Comparison of ENCODE assay signal across 32 cellular contexts in genomic region chr14:31953210-31953609, GRCh38.
"Had no signal": no experiment of that assay in that cellular context is flagged by ENCODE, and none has a peak within 500 bp of the region (broad histone marks: within the 10 kb centered on the region; RNA-seq: fewer than 3 reads in every experiment).

No MANE protein-coding gene starts in this region.

- H3K4me1 ChIP-seq: parathyroid adenoma, psoas muscle, tibial artery had no signal

- H3K4me3 Mint-ChIP-seq: naive thymus-derived CD4-positive, alpha-beta T cell; natural killer cell; nephron progenitor cell; neural crest cell; stimulated activated memory B cell treated with anti-CD40 and anti-IgM and Interleukin-4, amounts not matched to agents 10 μg/mL and 1 μg/mL and 100 μg/mL, for 72 hours; stimulated activated naive CD8-positive, alpha-beta T cell treated with anti-CD3 and anti-CD28 coated beads, Interleukin-15, amount 100 ng/mL, for 72 hours had no signal

- H3K27ac ChIP-seq: neutrophil, ovary, parathyroid adenoma, psoas muscle, skin epidermis, suprapubic skin, testis, tibial artery, upper lobe of left lung, vagina had no signal

- DNase-seq: naive thymus-derived CD4-positive, alpha-beta T cell; natural killer cell; nephron progenitor cell; occipital lobe; ovary; posterior cingulate gyrus; psoas muscle; right cardiac atrium; spleen; stimulated activated CD4-positive, alpha-beta T cell treated with anti-CD3 and anti-CD28 coated beads, Interleukin-12 subunit alpha, Interleukin-12 subunit beta, amount 100 ng/mL, for 4 hours; stimulated activated CD4-positive, alpha-beta T cell treated with anti-CD3 and anti-CD28 coated beads, Interleukin-1b, Interleukin-23, amount 100 ng/mL, for 48 hours; stimulated activated CD4-positive, alpha-beta T cell treated with anti-CD3 and anti-CD28 coated beads, Interleukin-4, amount 100 ng/mL, for 1 hour; stimulated activated CD4-positive, alpha-beta T cell treated with anti-CD3 and anti-CD28 coated beads, Interleukin-4, amount 100 ng/mL, for 4 hours; stimulated activated CD8-positive, alpha-beta memory T cell treated with anti-CD3 and anti-CD28 coated beads, Interleukin-4, amount 100 ng/mL, for 48 hours; stimulated activated naive CD4-positive, alpha-beta T cell; stimulated activated naive CD8-positive, alpha-beta T cell treated with anti-CD3 and anti-CD28 coated beads, Interleukin-15, amount 100 ng/mL, for 72 hours; stimulated activated naive CD8-positive, alpha-beta T cell treated with anti-CD3 and anti-CD28 coated beads, Interleukin-15, Interleukin-2, amounts not matched to agents 100 U/mL and 50 U/mL, for 24 hours; substantia nigra; testis; tibial artery; trophoblast cell; upper lobe of left lung had no signal

- H3K36me3 ChIP-seq: neutrophil, ovary, spleen, suprapubic skin, tibial artery, upper lobe of left lung, vagina had no signal

- H3K79me2 ChIP-seq: parathyroid adenoma had no signal

- H3K4me2 ChIP-seq: smooth muscle cell had no signal

- H3K4me1 Mint-ChIP-seq: natural killer cell; stimulated activated memory B cell treated with anti-CD40 and anti-IgM and Interleukin-4, amounts not matched to agents 10 μg/mL and 1 μg/mL and 100 μg/mL, for 72 hours; stimulated activated naive CD8-positive, alpha-beta T cell treated with anti-CD3 and anti-CD28 coated beads, Interleukin-15, amount 100 ng/mL, for 72 hours had no signal

- H3K9me3 Mint-ChIP-seq: naive thymus-derived CD4-positive, alpha-beta T cell; stimulated activated memory B cell treated with anti-CD40 and anti-IgM and Interleukin-4, amounts not matched to agents 10 μg/mL and 1 μg/mL and 100 μg/mL, for 72 hours; stimulated activated naive CD8-positive, alpha-beta T cell treated with anti-CD3 and anti-CD28 coated beads, Interleukin-15, amount 100 ng/mL, for 72 hours had no signal

- H3K4me3 ChIP-seq: ovary, psoas muscle, skin epidermis, smooth muscle cell, spleen, suprapubic skin, testis, tibial artery, upper lobe of left lung, vagina had no signal

- H3K27ac Mint-ChIP-seq: naive thymus-derived CD4-positive, alpha-beta T cell; natural killer cell; nephron progenitor cell; progenitor cell of endocrine pancreas; stimulated activated memory B cell treated with anti-CD40 and anti-IgM and Interleukin-4, amounts not matched to agents 10 μg/mL and 1 μg/mL and 100 μg/mL, for 72 hours had no signal

- ATAC-seq: naive thymus-derived CD4-positive, alpha-beta T cell; natural killer cell; psoas muscle; right cardiac atrium; sciatic nerve; stimulated activated memory B cell treated with anti-CD40 and anti-IgM and Interleukin-4, amounts not matched to agents 10 μg/mL and 1 μg/mL and 100 μg/mL, for 72 hours; stimulated activated naive CD8-positive, alpha-beta T cell treated with anti-CD3 and anti-CD28 coated beads, Interleukin-15, amount 100 ng/mL, for 72 hours; stimulated activated naive CD8-positive, alpha-beta T cell treated with anti-CD3 and anti-CD28 coated beads, Interleukin-15, Interleukin-2, amounts not matched to agents 100 U/mL and 50 U/mL, for 24 hours had no signal

- H3K27me3 Mint-ChIP-seq: stimulated activated memory B cell treated with anti-CD40 and anti-IgM and Interleukin-4, amounts not matched to agents 10 μg/mL and 1 μg/mL and 100 μg/mL, for 72 hours had no signal

- H3K27me3 ChIP-seq: ovary, spleen, suprapubic skin, testis, tibial artery, upper lobe of left lung, vagina had no signal

- H3K36me3 Mint-ChIP-seq: natural killer cell; stimulated activated memory B cell treated with anti-CD40 and anti-IgM and Interleukin-4, amounts not matched to agents 10 μg/mL and 1 μg/mL and 100 μg/mL, for 72 hours had no signal

- H3K9me3 ChIP-seq: neutrophil, ovary, psoas muscle, spleen, suprapubic skin, testis, tibial artery, upper lobe of left lung, vagina had no signal

- H3K9ac ChIP-seq: parathyroid adenoma had no signal
